In the genomic region with DNA sequence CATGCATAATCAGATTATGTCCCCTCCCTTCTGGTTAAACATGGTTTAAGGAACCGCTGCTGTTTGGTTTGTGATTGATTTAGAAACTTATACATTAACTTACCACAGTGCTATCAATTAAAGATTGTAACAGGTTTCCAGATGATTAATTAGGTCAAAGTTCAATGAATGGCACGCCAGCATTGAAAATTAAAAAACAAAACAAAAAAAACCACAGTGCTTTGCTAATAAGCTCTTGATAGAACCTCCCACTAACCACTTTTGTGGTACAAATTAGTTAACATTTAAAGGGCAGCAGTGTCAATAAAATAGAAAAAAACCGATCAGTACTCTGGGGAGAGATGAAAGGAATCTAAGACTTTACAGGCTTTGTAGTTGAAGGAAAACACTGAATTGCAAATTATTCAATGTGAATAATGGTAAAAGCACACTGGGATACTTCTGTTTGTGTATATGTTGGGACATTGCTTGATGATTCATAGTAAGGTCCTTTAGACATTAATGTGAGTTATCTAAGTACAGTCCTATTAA, we compare ENCODE assay signal across 12 cellular contexts. TPM values are rescaled to one million over a fixed set of nuclear protein-coding genes. Genes with fewer than 3 reads are reported as not detected.
A peak's percentile ranks its signal among the peaks of the same experiment; 100 is the strongest.
DNase-seq lines count a peak whose midpoint lies in the region; ATAC-seq and TF ChIP-seq lines count a peak whose summit lies in the region.
"Had no signal": no experiment of that assay in that cellular context is flagged by ENCODE, and none has a peak within 500 bp of the region (broad histone marks: within the 10 kb centered on the region; RNA-seq: fewer than 3 reads in every experiment).

No MANE protein-coding gene starts in this region.

- no peak overlapping the region for H3K4me3 ChIP-seq in choroid plexus epithelial cell (ENCODE audit: low read depth, low read length)
- H3K4me3 ChIP-seq: BLaER1 had no signal

- peak; percentile 55 for ATAC-seq in GM19023 (IDR thresholded peaks at IDR 0.05; ENCODE audit: unreplicated experiment)
- peak; percentile 61 for ATAC-seq in HG03354 (IDR thresholded peaks at IDR 0.05; ENCODE audit: poor library complexity, severe bottlenecking, unreplicated experiment)
- ATAC-seq in left colon: no peak
- ATAC-seq in left ventricle myocardium superior: no peak

- TF ChIP-seq CTCF in choroid plexus epithelial cell (conservative IDR thresholded peaks at IDR 0.05; ENCODE audit: low read depth, low read length): no peak

- intact Hi-C loops in left colon (cut with DNase I, micrococcal nuclease) (no loop called here), left ventricle myocardium superior (cut with micrococcal nuclease) (no loop called here)

- peak; percentile 6 for DNase-seq in AG08395 (ENCODE audit: low spot score)
- DNase-seq in choroid plexus epithelial cell (ENCODE audit: low read depth): peak; percentile 54
- DNase-seq in left colon: no peak
- DNase-seq in left ventricle myocardium superior: no peak
- no peak for DNase-seq in midbrain (lab: John Stamatoyannopoulos, UW)
- no peak for DNase-seq in NCI-H1417 treated with DMSO at 0.1 percent for 48 hours (lab: John Stamatoyannopoulos, UW)
- DNase-seq: islet precursor cell, Kasumi-1, NCI-H748 treated with DMSO at 0.1 percent for 48 hours had no signal

RNA-seq across cellular contexts. Expression of gene C3orf38, which starts 7.6 kb away (rescaled TPM):
- 10 to 100 TPM; 17.8 to 24.2 TPM for total RNA-seq in left colon
- total RNA-seq in left ventricle myocardium superior: 11.4 TPM

Comparison
In these comparisons a context has a peak if more than half of its experiments do, and no peak if none do; other contexts are left out.
1. DNase-seq: peak in AG08395 (single experiment) and choroid plexus epithelial cell (single experiment); none in left colon (0 of 2), left ventricle myocardium superior (single experiment), midbrain (single experiment) and NCI-H1417 treated with DMSO at 0.1 percent for 48 hours (single experiment).
2. ATAC-seq: peak in GM19023 (single experiment) and HG03354 (single experiment); none in left colon (single experiment) and left ventricle myocardium superior (single experiment).